1 cellular context compared by ENCODE assay signal in genomic region chr12:104986022-104986941, GRCh38.
TF ChIP-seq lines count a peak whose summit lies in the region.

Gene NOPCHAP1 (plus strand): TSS chr12:104986316. CDS start chr12:104986353, 37 bp downstream.

TF ChIP-seq in HepG2, 621 proteins besides CTCF, POLR2A, EP300 and RAD21 (continued from another document and continues in another):
- TF ChIP-seq ZHX2 (IDR thresholded peaks at IDR 0.05; ENCODE audit: low read depth) (no peak), ZHX2 (CRISPR knock-in tag; IDR thresholded peaks at IDR 0.05; ENCODE audit: borderline replicate concordance) (no peak), ZNF775 (CRISPR knock-in tag; IDR thresholded peaks at IDR 0.05; ENCODE audit: borderline replicate concordance) (no peak), ZNF264 (CRISPR knock-in tag; IDR thresholded peaks at IDR 0.05) (no peak), ZNF547 (CRISPR knock-in tag; IDR thresholded peaks at IDR 0.05) (peak; percentile 49; the same call in 1 of the 2 replicates), ZNF335 (CRISPR knock-in tag; IDR thresholded peaks at IDR 0.05) (no peak), ZBTB37 (CRISPR knock-in tag; IDR thresholded peaks at IDR 0.05) (no peak), FOXJ3 (CRISPR knock-in tag; IDR thresholded peaks at IDR 0.05; ENCODE audit: borderline replicate concordance) (no peak), MATR3 (CRISPR knock-in tag; IDR thresholded peaks at IDR 0.05) (no peak), ZNF570 (CRISPR knock-in tag; IDR thresholded peaks at IDR 0.05; ENCODE audit: borderline replicate concordance) (no peak), UBTF (CRISPR knock-in tag; IDR thresholded peaks at IDR 0.05) (peak; percentile 92), ARNTL (CRISPR knock-in tag; IDR thresholded peaks at IDR 0.05) (peak; percentile 27; the same call in 1 of the 2 replicates), MAF1 (CRISPR knock-in tag; IDR thresholded peaks at IDR 0.05; ENCODE audit: borderline replicate concordance) (no peak), ZNF580 (CRISPR knock-in tag; IDR thresholded peaks at IDR 0.05; ENCODE audit: borderline replicate concordance, low read depth) (peak; percentile 45; the same call in 1 of the 2 replicates), AGO2 (optimal IDR thresholded peaks at IDR 0.05; ENCODE audit: low read depth, low read length) (peak; percentile 64), PLSCR1 (CRISPR knock-in tag; IDR thresholded peaks at IDR 0.05; ENCODE audit: borderline replicate concordance) (no peak), ATRX (CRISPR knock-in tag; IDR thresholded peaks at IDR 0.05; ENCODE audit: borderline replicate concordance) (no peak), FOXO4 (CRISPR knock-in tag; conservative IDR thresholded peaks at IDR 0.05) (no peak), ZSCAN20 (CRISPR knock-in tag; IDR thresholded peaks at IDR 0.05; ENCODE audit: borderline replicate concordance) (no peak), RFX3 (CRISPR knock-in tag; IDR thresholded peaks at IDR 0.05) (no peak), ZNF501 (CRISPR knock-in tag; IDR thresholded peaks at IDR 0.05) (peak; percentile 78; the same call in 1 of the 2 replicates), ZMYM4 (CRISPR knock-in tag; IDR thresholded peaks at IDR 0.05) (peak; percentile 68), ZNF577 (CRISPR knock-in tag; IDR thresholded peaks at IDR 0.05; ENCODE audit: borderline replicate concordance, low read depth) (no peak), BATF2 (CRISPR knock-in tag; IDR thresholded peaks at IDR 0.05) (no peak), ZNF383 (CRISPR knock-in tag; IDR thresholded peaks at IDR 0.05; ENCODE audit: borderline replicate concordance) (no peak), SNAI1 (CRISPR knock-in tag; IDR thresholded peaks at IDR 0.05; ENCODE audit: borderline replicate concordance) (no peak), SIN3A (IDR thresholded peaks at IDR 0.05; ENCODE audit: borderline replicate concordance, low read depth, low read length) (peak; percentile 76; the same call in 1 of the 2 replicates), ZNF83 (CRISPR knock-in tag; IDR thresholded peaks at IDR 0.05; ENCODE audit: borderline replicate concordance) (peak; percentile 79; the same call in 1 of the 2 replicates), ZFP36 (IDR thresholded peaks at IDR 0.05; ENCODE audit: borderline replicate concordance, low read depth, low read length, partially characterized antibody) (no peak), FOSL2 (CRISPR knock-in tag; IDR thresholded peaks at IDR 0.05) (no peak), CBFB (CRISPR knock-in tag; IDR thresholded peaks at IDR 0.05) (peak; percentile 54; the same call in 1 of the 2 replicates), ZNF746 (CRISPR knock-in tag; IDR thresholded peaks at IDR 0.05) (no peak), MLX (CRISPR knock-in tag; IDR thresholded peaks at IDR 0.05) (no peak), TRIM22 (IDR thresholded peaks at IDR 0.05) (no peak), RCOR2 (CRISPR knock-in tag; IDR thresholded peaks at IDR 0.05) (no peak), PHF8 (CRISPR knock-in tag; IDR thresholded peaks at IDR 0.05) (peak; percentile 94), ZNF674 (CRISPR knock-in tag; IDR thresholded peaks at IDR 0.05; ENCODE audit: low read depth) (no peak), FLYWCH1 (CRISPR knock-in tag; IDR thresholded peaks at IDR 0.05) (no peak), ZNF609 (CRISPR knock-in tag; IDR thresholded peaks at IDR 0.05; ENCODE audit: borderline replicate concordance) (no peak), ZC3H4 (CRISPR knock-in tag; IDR thresholded peaks at IDR 0.05; ENCODE audit: borderline replicate concordance) (no peak), AKAP8 (CRISPR knock-in tag; IDR thresholded peaks at IDR 0.05) (no peak), ZSCAN30 (CRISPR knock-in tag; IDR thresholded peaks at IDR 0.05) (no peak), NFYC (CRISPR knock-in tag; IDR thresholded peaks at IDR 0.05) (peak; percentile 76), TOPORS (CRISPR knock-in tag; IDR thresholded peaks at IDR 0.05) (0 out of 2 replicates have a peak, but pooled peaks have one; percentile 53), HES4 (CRISPR knock-in tag; IDR thresholded peaks at IDR 0.05; ENCODE audit: borderline replicate concordance) (0 out of 2 replicates have a peak, but pooled peaks have one; percentile 41)
